ENCODE assay signal across 35 cellular contexts in genomic region chr12:5778823-5779222, GRCh38.
DNase-seq lines count a peak whose midpoint lies in the region; ATAC-seq, FAIRE-seq and TF ChIP-seq lines count a peak whose summit lies in the region.
"Had no signal": no experiment of that assay in that cellular context is flagged by ENCODE, and none has a peak within 500 bp of the region (broad histone marks: within the 10 kb centered on the region; RNA-seq: fewer than 3 reads in every experiment).

No MANE protein-coding gene starts in this region.

- no peak for FAIRE-seq in frontal cortex (lab: Jason Lieb, UNC)
- FAIRE-seq: A204.1, A549, D721Med had no signal

- H3K27ac Mint-ChIP-seq in nephron: peak overlapping the region in 2 of 3 experiments; percentile 39 to 46
- H3K27ac Mint-ChIP-seq: B cell; CD14-positive monocyte; CD4-positive, alpha-beta memory T cell; CD4-positive, alpha-beta T cell; CD4-positive, CD25-positive, alpha-beta regulatory T cell; CD8-positive, alpha-beta memory T cell; CD8-positive, alpha-beta T cell had no signal

- H3K36me3 ChIP-seq in left ventricle myocardium inferior (no peaks in the 10 kb centered on the region), esophagus muscularis mucosa (peaks cover 0 to 2% (median 0%) of the 10 kb centered on the region in 4 donors)
- H3K36me3 ChIP-seq: BE2C; BLaER1; BLaER1 treated with 17β-estradiol and CSF1 and Interleukin-3, amounts not matched to agents 10 nM and 100 nM had no signal

- TF ChIP-seq EP300 in esophagus muscularis mucosa (IDR thresholded peaks at IDR 0.05): no peak

- H3K4me3 Mint-ChIP-seq in nephron: no peak overlapping the region
- H3K4me3 Mint-ChIP-seq: B cell; CD4-positive, alpha-beta memory T cell; CD4-positive, alpha-beta T cell; CD4-positive, CD25-positive, alpha-beta regulatory T cell; CD8-positive, alpha-beta memory T cell; CD8-positive, alpha-beta T cell had no signal

- DNase-seq in left ventricle myocardium inferior (no peak), Right ventricle myocardium superior (no peak), esophagus muscularis mucosa (ENCODE audit: extremely low spot score) (peak; percentile 26), frontal cortex (ENCODE audit: low spot score in 2 of 2) (no peak)
- DNase-seq: 8988T; ACHN; AML-193; BE2C; C1 segment of cervical spinal cord; Caco-2; Calu3; CD4-positive, alpha-beta memory T cell; CD4-positive, alpha-beta T cell; CD4-positive, CD25-positive, alpha-beta regulatory T cell; CD8-positive, alpha-beta memory T cell; CD8-positive, alpha-beta T cell; COR-L47; DMS 273 treated with DMSO at 0.1 percent for 48 hours; DMS153; DMS53; DMS79; DMS79 treated with DMSO at 0.1 percent for 48 hours; DND-41; EL had no signal

- H3K9me3 ChIP-seq in left ventricle myocardium inferior (replicated peaks): no peaks in the 10 kb centered on the region
- H3K9me3 ChIP-seq in esophagus muscularis mucosa: no peaks in the 10 kb centered on the region
- H3K9me3 ChIP-seq: A549; BE2C; BLaER1; BLaER1 treated with 17β-estradiol and CSF1 and Interleukin-3, amounts not matched to agents 10 nM and 100 nM; Caco-2 had no signal

- TF ChIP-seq CTCF in left ventricle myocardium inferior (IDR thresholded peaks at IDR 0.05; ENCODE audit: borderline replicate concordance) (no peak), esophagus muscularis mucosa (IDR thresholded peaks at IDR 0.05) (no peak), nephron (IDR thresholded peaks at IDR 0.05; ENCODE audit: unreplicated experiment in 3 of 3) (no peak)

- H3K27ac ChIP-seq in left ventricle myocardium inferior (replicated peaks) (peak overlapping the region; percentile 37), esophagus muscularis mucosa (replicated peaks in 1 of 4) (no peak overlapping the region)
- H3K27ac ChIP-seq: 22Rv1; A549; BLaER1; BLaER1 treated with 17β-estradiol and CSF1 and Interleukin-3, amounts not matched to agents 10 nM and 100 nM; C4-2B had no signal

- intact Hi-C loops in left ventricle myocardium inferior (cut with micrococcal nuclease) (no loop called here), Right ventricle myocardium superior (cut with DNase I) (no loop called here), esophagus muscularis mucosa (cut with DNase I) (no loop called here)

- H3K27me3 ChIP-seq in left ventricle myocardium inferior (ENCODE audit: low read depth): peaks cover 12% of the 10 kb centered on the region
- H3K27me3 ChIP-seq in esophagus muscularis mucosa: peaks cover 0 to under 1% (median 0%) of the 10 kb centered on the region in 4 donors
- H3K27me3 ChIP-seq: BLaER1; BLaER1 treated with 17β-estradiol and CSF1 and Interleukin-3, amounts not matched to agents 10 nM and 100 nM had no signal

- peaks cover 30% of the 10 kb centered on the region for H3K4me1 Mint-ChIP-seq in nephron
- H3K4me1 Mint-ChIP-seq: B cell; CD14-positive monocyte; CD4-positive, alpha-beta memory T cell; CD4-positive, CD25-positive, alpha-beta regulatory T cell; CD8-positive, alpha-beta memory T cell had no signal

- no peak for ATAC-seq in Right ventricle myocardium superior (ENCODE audit: poor library complexity)
- no peak for ATAC-seq in GM18909 (IDR thresholded peaks at IDR 0.05; ENCODE audit: poor library complexity, unreplicated experiment)
- ATAC-seq: A549; CD8-positive, alpha-beta T cell had no signal

- no peaks in the 10 kb centered on the region for H3K27me3 Mint-ChIP-seq in nephron (ENCODE audit: low read depth)

- no peak for TF ChIP-seq POLR2A in esophagus muscularis mucosa (IDR thresholded peaks at IDR 0.05; ENCODE audit: low read depth)

- H3K4me3 ChIP-seq in left ventricle myocardium inferior (no peak overlapping the region), esophagus muscularis mucosa (no peak overlapping the region)
- H3K4me3 ChIP-seq: A549; BLaER1; BLaER1 treated with 17β-estradiol and CSF1 and Interleukin-3, amounts not matched to agents 10 nM and 100 nM had no signal

- no peaks in the 10 kb centered on the region for H3K9me3 Mint-ChIP-seq in nephron
- H3K9me3 Mint-ChIP-seq: CD14-positive monocyte; CD4-positive, alpha-beta memory T cell; CD4-positive, alpha-beta T cell; CD8-positive, alpha-beta T cell had no signal

- no peaks in the 10 kb centered on the region for H3K36me3 Mint-ChIP-seq in nephron (ENCODE audit: low read depth)
- H3K36me3 Mint-ChIP-seq: CD14-positive monocyte; CD4-positive, alpha-beta memory T cell; CD4-positive, CD25-positive, alpha-beta regulatory T cell; CD8-positive, alpha-beta memory T cell; CD8-positive, alpha-beta T cell had no signal

- H3K4me1 ChIP-seq in left ventricle myocardium inferior (peaks cover 22% of the 10 kb centered on the region), esophagus muscularis mucosa (no peaks in the 10 kb centered on the region)
- H3K4me1 ChIP-seq: A549; BE2C; BLaER1; BLaER1 treated with 17β-estradiol and CSF1 and Interleukin-3, amounts not matched to agents 10 nM and 100 nM; Caco-2 had no signal
